ENCODE assay signal across 2 cellular contexts in genomic region chr10:108578258-108578657, GRCh38.
TF ChIP-seq lines count a peak whose summit lies in the region.

No MANE protein-coding gene starts in this region.

TF ChIP-seq in liver, 16 proteins besides CTCF, POLR2A, EP300 and RAD21 (continued from another document):
- TF ChIP-seq ZBTB33 (IDR thresholded peaks at IDR 0.05) (no peak), HNF4G (IDR thresholded peaks at IDR 0.05) (no peak), EGR1 (IDR thresholded peaks at IDR 0.05; ENCODE audit: low read depth in 2 of 2) (no peak), GABPA (IDR thresholded peaks at IDR 0.05 in 1 of 2, conservative IDR thresholded peaks at IDR 0.05 in 1 of 2) (no peak), RXRA (IDR thresholded peaks at IDR 0.05) (peak; percentile 36 to 78), ATF3 (IDR thresholded peaks at IDR 0.05) (no peak), YY1 (IDR thresholded peaks at IDR 0.05) (peak; percentile 48), NR2F2 (IDR thresholded peaks at IDR 0.05) (no peak), SP1 (IDR thresholded peaks at IDR 0.05) (peak; percentile 67), FOXA2 (IDR thresholded peaks at IDR 0.05) (peak; percentile 65), HNF4A (conservative IDR thresholded peaks at IDR 0.05) (peak; percentile 36 to 72), REST (IDR thresholded peaks at IDR 0.05) (peak; percentile 55), TAF1 (conservative IDR thresholded peaks at IDR 0.05) (no peak), FOXA1 (IDR thresholded peaks at IDR 0.05) (peak; percentile 30)
TF ChIP-seq in liver: peak in this region for 8.

TF ChIP-seq in HepG2, 621 proteins besides CTCF, POLR2A, EP300 and RAD21 (continued from another document):
- no peak for TF ChIP-seq ZNF142 (CRISPR knock-in tag; IDR thresholded peaks at IDR 0.05)
- TF ChIP-seq BATF2 (CRISPR knock-in tag; IDR thresholded peaks at IDR 0.05), result no peak
